1 cellular context compared by ENCODE assay signal in the genomic region with DNA sequence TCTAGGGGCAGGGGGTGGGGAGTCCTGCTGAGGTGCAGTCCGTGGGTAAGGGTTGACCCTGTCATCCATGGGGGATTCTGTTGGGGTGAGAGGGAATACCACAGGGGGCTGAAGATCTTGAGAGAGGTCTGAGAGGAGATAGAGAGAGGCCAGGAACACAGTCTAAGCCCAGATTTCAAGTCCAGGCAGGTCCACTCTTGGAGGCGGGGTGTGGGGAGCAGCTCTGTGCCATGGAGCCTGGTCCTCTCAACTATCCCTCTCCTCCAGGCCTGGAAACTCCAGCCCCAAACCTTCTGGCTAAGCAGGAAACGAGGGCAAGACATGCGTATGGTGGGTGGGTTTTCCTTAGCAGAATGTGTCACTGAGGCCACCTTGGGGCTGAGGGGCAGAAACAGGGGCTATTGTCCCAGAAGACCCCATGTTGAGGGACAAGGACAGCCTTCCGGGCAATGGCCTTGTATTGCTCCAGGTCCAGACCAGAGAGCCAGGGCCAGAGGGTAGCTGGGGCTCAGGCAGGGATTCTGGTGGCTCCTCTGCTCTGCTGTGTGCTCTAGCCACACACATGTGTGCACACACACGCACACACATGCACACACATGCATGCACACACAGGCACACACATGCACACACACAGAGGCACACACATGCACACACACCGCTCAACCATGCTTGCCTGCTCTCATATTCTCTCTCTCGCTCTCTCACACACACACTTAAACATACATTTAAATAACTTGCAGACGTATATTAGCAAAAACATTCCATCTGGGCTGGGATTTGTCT.
TF ChIP-seq lines count a peak whose summit lies in the region.

No MANE protein-coding gene starts in this region.

TF ChIP-seq in H1, 55 proteins besides CTCF, POLR2A, EP300 and RAD21:
- TF ChIP-seq CEBPB (IDR thresholded peaks at IDR 0.05; ENCODE audit: low read depth, low read length), result no peak
- no peak for TF ChIP-seq TAF1 (IDR thresholded peaks at IDR 0.05; ENCODE audit: low read depth, low read length)
- TF ChIP-seq CTBP2 (IDR thresholded peaks at IDR 0.05; ENCODE audit: borderline replicate concordance, insufficient read depth, insufficient read length, low read length), result no peak
- no peak for TF ChIP-seq ZNF274 (IDR thresholded peaks at IDR 0.05; ENCODE audit: borderline replicate concordance, extremely low read depth, low read length)
- no peak for TF ChIP-seq BCL11A (IDR thresholded peaks at IDR 0.05; ENCODE audit: low read depth in 2 of 2, low read length in 2 of 2)
- TF ChIP-seq, protein P1, sequence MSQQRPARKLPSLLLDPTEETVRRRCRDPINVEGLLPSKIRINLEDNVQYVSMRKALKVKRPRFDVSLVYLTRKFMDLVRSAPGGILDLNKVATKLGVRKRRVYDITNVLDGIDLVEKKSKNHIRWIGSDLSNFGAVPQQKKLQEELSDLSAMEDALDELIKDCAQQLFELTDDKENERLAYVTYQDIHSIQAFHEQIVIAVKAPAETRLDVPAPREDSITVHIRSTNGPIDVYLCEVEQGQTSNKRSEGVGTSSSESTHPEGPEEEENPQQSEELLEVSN (IDR thresholded peaks at IDR 0.05), result no peak
- TF ChIP-seq CREB1 (IDR thresholded peaks at IDR 0.05), result no peak
- no peak for TF ChIP-seq NRF1 (IDR thresholded peaks at IDR 0.05; ENCODE audit: low read depth, low read length)
- TF ChIP-seq HDAC6 (IDR thresholded peaks at IDR 0.05; ENCODE audit: low read depth, low read length), result no peak
